8 cellular contexts compared by ENCODE assay signal in genomic region chr2:234289789-234290188, GRCh38.
DNase-seq lines count a peak whose midpoint lies in the region; ATAC-seq, FAIRE-seq and TF ChIP-seq lines count a peak whose summit lies in the region.

No MANE protein-coding gene starts in this region.

- DNase-seq in GM23248 (peak; percentile 92), T-helper 22 cell (ENCODE audit: low read depth) (peak; percentile 27), colonic mucosa (no peak), small intestine (no peak), WERI-Rb-1 (no peak), posterior cingulate gyrus (no peak), HuH-7.5 (ENCODE audit: low spot score) (no peak)

- H4K20me1 ChIP-seq in GM23248 (ENCODE audit: insufficient read depth), result no peaks in the 10 kb centered on the region

- H3K4me1 ChIP-seq in GM23248 (ENCODE audit: insufficient read depth) (peaks cover 20% of the 10 kb centered on the region; the same call in 1 of the 2 replicates), colonic mucosa (peaks cover 8% of the 10 kb centered on the region), small intestine (ENCODE audit: control insufficient read depth in 2 of 2, insufficient read depth in 1 of 2, low read depth in 1 of 2, low read length in 1 of 2) (peaks cover 0 to 7% of the 10 kb centered on the region in 2 donors)

- in situ Hi-C loops in GM23248 (cut with MboI), result loop anchor here (25.0 kb wide), 1 partner anchor 198 kb away; the partner anchor contains the start of gene ARL4C

- intact Hi-C loops in colonic mucosa (cut with DNase I), result loop anchor here (5.0 kb wide), 1 partner anchor 208 kb away; the partner anchor contains the start of gene ARL4C
- intact Hi-C loops in posterior cingulate gyrus (cut with DNase I), result loop anchor here (1.0 kb wide), 1 partner anchor 212 kb away; no protein-coding TSS in a partner anchor

- H3F3A ChIP-seq in GM23248 (ENCODE audit: insufficient read depth), result peaks cover 11% of the 10 kb centered on the region

- H3K9ac ChIP-seq in GM23248, result no peak overlapping the region
- H3K9ac ChIP-seq in colonic mucosa (ENCODE audit: low read depth in 2 of 2, low read length in 2 of 2), result peak overlapping the region in 1 of 2 donors; percentile 47

- no peak overlapping the region for H3K4me2 ChIP-seq in GM23248 (ENCODE audit: unreplicated experiment)

- no peak for FAIRE-seq in small intestine (lab: Jason Lieb, UNC)

- H3K27ac ChIP-seq in GM23248 (no peak overlapping the region), colonic mucosa (peak overlapping the region; percentile 8), small intestine (ENCODE audit: low read depth in 1 of 2, low read length in 1 of 2) (peak overlapping the region; percentile 73 to 93), WERI-Rb-1 (no peak overlapping the region)

- H3K9me3 ChIP-seq in GM23248 (ENCODE audit: low read depth) (no peaks in the 10 kb centered on the region), colonic mucosa (no peaks in the 10 kb centered on the region), small intestine (ENCODE audit: control insufficient read depth, low read depth) (no peaks in the 10 kb centered on the region), WERI-Rb-1 (ENCODE audit: severe bottlenecking) (no peaks in the 10 kb centered on the region)

- TF ChIP-seq CTCF in colonic mucosa (IDR thresholded peaks at IDR 0.05) (no peak), WERI-Rb-1 (IDR thresholded peaks at IDR 0.05; ENCODE audit: low read depth, low read length) (no peak)

- no peak overlapping the region for H2AFZ ChIP-seq in GM23248

- H3K27me3 ChIP-seq in GM23248 (replicated peaks; ENCODE audit: insufficient read depth) (no peaks in the 10 kb centered on the region), colonic mucosa (no peaks in the 10 kb centered on the region), small intestine (ENCODE audit: control insufficient read depth in 2 of 2, insufficient read depth in 2 of 2, low read length in 2 of 2) (no peaks in the 10 kb centered on the region), WERI-Rb-1 (ENCODE audit: insufficient read depth, low read depth, severe bottlenecking) (no peaks in the 10 kb centered on the region)

- H3K36me3 ChIP-seq in GM23248 (ENCODE audit: low read depth), result no peaks in the 10 kb centered on the region
- H3K36me3 ChIP-seq in colonic mucosa, result no peaks in the 10 kb centered on the region
- H3K36me3 ChIP-seq in small intestine (ENCODE audit: control insufficient read depth in 2 of 2, insufficient read depth in 2 of 2, low read length in 2 of 2), result no peaks in the 10 kb centered on the region
- no peaks in the 10 kb centered on the region for H3K36me3 ChIP-seq in WERI-Rb-1

- no peaks in the 10 kb centered on the region for H3K79me2 ChIP-seq in GM23248 (ENCODE audit: insufficient read depth)

- no peak for ATAC-seq in GM21576 (IDR thresholded peaks at IDR 0.05; ENCODE audit: unreplicated experiment)

- 17 to 41% methylated on average over 2 of the region's 2 CpGs for WGBS in GM23248 (ENCODE audit: low coverage in 1 of 2, low lambda C conversion rate in 2 of 2, missing lambda C conversion rate in 2 of 2), 2 experiments
- 68 to 91% (median 74%) methylated on average over 2 of the region's 2 CpGs for WGBS in small intestine, 3 donors

- H3K9me2 ChIP-seq in GM23248 (ENCODE audit: insufficient read depth), result no peaks in the 10 kb centered on the region

- H3K4me3 ChIP-seq in GM23248 (no peak overlapping the region), colonic mucosa (no peak overlapping the region), small intestine (ENCODE audit: low read depth in 1 of 2, low read length in 2 of 2) (no peak overlapping the region), WERI-Rb-1 (ENCODE audit: low read depth, low read length) (no peak overlapping the region)

Comparison
In these comparisons a context has a peak if more than half of its experiments do, and no peak if none do; other contexts are left out.
1. DNase-seq: peak in GM23248 (single experiment) and T-helper 22 cell (single experiment); none in colonic mucosa (single experiment), small intestine (single experiment), WERI-Rb-1 (single experiment), posterior cingulate gyrus (0 of 10) and HuH-7.5 (single experiment).
2. H3K27ac ChIP-seq: peak in colonic mucosa (single experiment) and small intestine (2 of 2); none in GM23248 (single experiment) and WERI-Rb-1 (single experiment).